ENCODE assay signal across 21 cellular contexts in genomic region chr3:156741935-156742334, GRCh38.
"Had no signal": no experiment of that assay in that cellular context is flagged by ENCODE, and none has a peak within 500 bp of the region (broad histone marks: within the 10 kb centered on the region; RNA-seq: fewer than 3 reads in every experiment).

No MANE protein-coding gene starts in this region.

- H3K27me3 ChIP-seq: adrenal gland, MG63 had no signal

- H3K27ac ChIP-seq: adrenal gland, RWPE1 had no signal

- H3K4me1 ChIP-seq: adrenal gland had no signal

- H3K4me3 ChIP-seq: adrenal gland, MG63 had no signal

- H3K36me3 ChIP-seq: adrenal gland, MG63 had no signal

- DNase-seq: activated CD4-positive, alpha-beta T cell treated with anti-CD3 and anti-CD28 coated beads for 36 hours; activated CD4-positive, alpha-beta T cell treated with anti-CD3 and anti-CD28 coated beads, Interleukin-2, amount 10 ng/mL, durations not matched to agents 7 days and 5 days; activated CD4-positive, alpha-beta T cell treated with anti-CD3 and anti-CD28 coated beads, Interleukin-2, amount 50 U/mL, for 48 hours; activated CD8-positive, alpha-beta T cell treated with anti-CD3 and anti-CD28 coated beads, Interleukin-2, amount 10 ng/mL, durations not matched to agents 7 days and 5 days; activated gamma-delta T cell; activated naive CD4-positive, alpha-beta T cell treated with Interleukin-2 at 50 U/mL for 16 hours; activated T-cell treated with anti-CD3 and anti-CD28 coated beads, Interleukin-2, amount 50 U/mL, for 24 hours; adrenal gland; Kasumi-1; KBM-7; MG63; MV-4-11; NCI-H1092; NCI-H187 treated with DMSO at 0.1 percent for 48 hours; NCI-H226; NCI-H446 treated with DMSO at 0.1 percent for 48 hours; NCI-H524 had no signal

- ATAC-seq: activated CD4-positive, alpha-beta T cell treated with anti-CD3 and anti-CD28 coated beads for 36 hours; activated CD8-positive, alpha-beta T cell treated with anti-CD3 and anti-CD28 coated beads, Interleukin-2, amount 10 ng/mL, durations not matched to agents 7 days and 5 days; activated naive CD4-positive, alpha-beta T cell treated with anti-CD3 and anti-CD28 coated beads, Interleukin-2, amount 50 U/mL, for 72 hours; Panc1; Right ventricle myocardium inferior had no signal

- H3K9me3 ChIP-seq: adrenal gland had no signal
